ENCODE assay signal across 11 cellular contexts in the genomic region with DNA sequence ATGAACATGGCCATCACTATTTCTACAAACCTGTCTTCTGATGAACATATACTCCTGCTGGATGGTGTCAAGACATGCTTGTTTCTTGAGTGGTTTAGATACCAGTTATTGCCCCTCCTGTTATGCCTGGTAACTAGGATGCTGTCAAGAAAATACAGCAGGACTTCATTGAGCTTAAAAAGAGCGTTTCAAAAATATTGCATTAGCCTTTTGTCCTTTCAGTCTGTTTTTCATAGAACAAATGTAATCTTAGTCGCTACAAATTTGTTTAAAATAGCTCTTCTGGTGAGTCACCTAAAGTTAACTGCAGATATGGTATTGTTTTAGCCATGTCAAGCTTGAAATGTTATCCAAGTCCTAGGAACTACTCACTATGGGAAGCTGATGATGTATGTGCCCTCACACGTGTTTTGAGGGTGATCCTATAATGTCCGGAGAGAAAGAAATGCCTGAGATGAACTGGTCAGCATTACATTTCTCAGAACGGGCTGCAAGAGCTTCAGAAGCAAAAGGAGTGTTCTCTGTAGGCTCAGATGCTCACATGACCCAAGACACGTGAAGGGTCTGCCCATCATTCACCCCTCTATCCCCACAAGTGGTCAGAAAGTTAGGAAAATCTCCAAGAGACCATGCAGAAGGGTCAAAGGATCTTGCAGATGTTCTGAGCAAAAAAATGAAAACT. TPM values are rescaled to one million over a fixed set of nuclear protein-coding genes. Genes with fewer than 3 reads are reported as not detected.
DNase-seq lines count a peak whose midpoint lies in the region; ATAC-seq and TF ChIP-seq lines count a peak whose summit lies in the region.
"Had no signal": no experiment of that assay in that cellular context is flagged by ENCODE, and none has a peak within 500 bp of the region (broad histone marks: within the 10 kb centered on the region; RNA-seq: fewer than 3 reads in every experiment).

No MANE protein-coding gene starts in this region.

- TF ChIP-seq CTCF in fibroblast of villous mesenchyme (IDR thresholded peaks at IDR 0.05; ENCODE audit: insufficient read depth, low read depth, low read length), result no peak

- H3K4me3 ChIP-seq in fibroblast of villous mesenchyme (ENCODE audit: low read depth, low read length) (no peak overlapping the region), skeletal muscle cell (ENCODE audit: low read depth, low read length) (no peak overlapping the region)

- H3K36me3 Mint-ChIP-seq in activated T-helper 17 cell treated with anti-CD3 and anti-CD28 coated beads, Interleukin-2, amount 50 U/mL, for 72 hours (ENCODE audit: low read depth), result no peaks in the 10 kb centered on the region
- H3K36me3 Mint-ChIP-seq in activated T-cell treated with anti-CD3 and anti-CD28 coated beads, Interleukin-2, amount 50 U/mL, for 4 hours (ENCODE audit: insufficient read depth), result no peaks in the 10 kb centered on the region
- H3K36me3 Mint-ChIP-seq: CD4-positive, CD25-positive, alpha-beta regulatory T cell had no signal

- H3K9me3 Mint-ChIP-seq in activated T-helper 17 cell treated with anti-CD3 and anti-CD28 coated beads, Interleukin-2, amount 50 U/mL, for 72 hours, result no peaks in the 10 kb centered on the region
- no peaks in the 10 kb centered on the region for H3K9me3 Mint-ChIP-seq in activated T-cell treated with anti-CD3 and anti-CD28 coated beads, Interleukin-2, amount 50 U/mL, for 4 hours
- H3K9me3 Mint-ChIP-seq: CD4-positive, CD25-positive, alpha-beta regulatory T cell; dendritic cell treated with granulocyte-macrophage colony-stimulating factor and Interleukin-4, amounts not matched to agents 40 ng/mL and 50 ng/mL, for 4 days had no signal

- ATAC-seq in activated T-helper 17 cell treated with anti-CD3 and anti-CD28 coated beads, Interleukin-2, amount 50 U/mL, for 72 hours (replicated peaks), result no peak
- ATAC-seq in GM21423 (IDR thresholded peaks at IDR 0.05; ENCODE audit: unreplicated experiment), result no peak
- ATAC-seq in HG02938 (IDR thresholded peaks at IDR 0.05; ENCODE audit: unreplicated experiment), result no peak
- ATAC-seq in activated T-cell treated with anti-CD3 and anti-CD28 coated beads, Interleukin-2, amount 50 U/mL, for 4 hours, result no peak

- H3K4me1 Mint-ChIP-seq in activated T-helper 17 cell treated with anti-CD3 and anti-CD28 coated beads, Interleukin-2, amount 50 U/mL, for 72 hours, result peaks cover 19% of the 10 kb centered on the region
- peaks cover 9% of the 10 kb centered on the region for H3K4me1 Mint-ChIP-seq in activated T-cell treated with anti-CD3 and anti-CD28 coated beads, Interleukin-2, amount 50 U/mL, for 4 hours (ENCODE audit: low read depth)

- DNase-seq in EL (peak; percentile 85), fibroblast of villous mesenchyme (ENCODE audit: low read depth) (peak; percentile 96), skeletal muscle cell (ENCODE audit: low read depth) (peak; percentile 91), occipital lobe (lab: John Stamatoyannopoulos, UW) (no peak)
- no peak for DNase-seq in activated T-cell treated with anti-CD3 and anti-CD28 coated beads, Interleukin-2, amount 50 U/mL, for 4 hours
- DNase-seq: CD4-positive, CD25-positive, alpha-beta regulatory T cell; WERI-Rb-1 had no signal

- H3K27ac Mint-ChIP-seq in activated T-helper 17 cell treated with anti-CD3 and anti-CD28 coated beads, Interleukin-2, amount 50 U/mL, for 72 hours, result peak overlapping the region; percentile 54
- H3K27ac Mint-ChIP-seq: CD4-positive, CD25-positive, alpha-beta regulatory T cell had no signal

- H3K4me3 Mint-ChIP-seq in activated T-helper 17 cell treated with anti-CD3 and anti-CD28 coated beads, Interleukin-2, amount 50 U/mL, for 72 hours, result no peak overlapping the region
- no peak overlapping the region for H3K4me3 Mint-ChIP-seq in activated T-cell treated with anti-CD3 and anti-CD28 coated beads, Interleukin-2, amount 50 U/mL, for 4 hours
- H3K4me3 Mint-ChIP-seq: CD4-positive, CD25-positive, alpha-beta regulatory T cell; dendritic cell treated with granulocyte-macrophage colony-stimulating factor and Interleukin-4, amounts not matched to agents 40 ng/mL and 50 ng/mL, for 4 days had no signal

- peaks cover 13% of the 10 kb centered on the region for H3K27me3 Mint-ChIP-seq in activated T-helper 17 cell treated with anti-CD3 and anti-CD28 coated beads, Interleukin-2, amount 50 U/mL, for 72 hours
- H3K27me3 Mint-ChIP-seq in activated T-cell treated with anti-CD3 and anti-CD28 coated beads, Interleukin-2, amount 50 U/mL, for 4 hours (ENCODE audit: low read depth), result peaks cover 7% of the 10 kb centered on the region

RNA-seq across cellular contexts. Expression of a gene that starts 20.7 kb away (rescaled TPM):
- total RNA-seq in activated T-helper 17 cell treated with anti-CD3 and anti-CD28 coated beads, Interleukin-2, amount 50 U/mL, for 72 hours, result 100 to 1,000 TPM in 1 of 2 donors, 10 to 100 TPM in 1; 11.7 to 100 TPM
- 536 and 925 TPM in 2 replicates for total RNA-seq in fibroblast of villous mesenchyme
- total RNA-seq in activated T-cell treated with anti-CD3 and anti-CD28 coated beads, Interleukin-2, amount 50 U/mL, for 4 hours, result under 1 TPM in 2 of 3 donors, not detected in 1; 0.43 TPM
- total RNA-seq in occipital lobe, result 14.7 TPM

RNA-seq across cellular contexts. Expression of a gene that starts 31.5 kb away (rescaled TPM):
- 10 to 100 TPM; 33.3 to 42.5 TPM for total RNA-seq in activated T-helper 17 cell treated with anti-CD3 and anti-CD28 coated beads, Interleukin-2, amount 50 U/mL, for 72 hours
- 35.0 and 41.6 TPM in 2 replicates for total RNA-seq in fibroblast of villous mesenchyme
- total RNA-seq in activated T-cell treated with anti-CD3 and anti-CD28 coated beads, Interleukin-2, amount 50 U/mL, for 4 hours, result 1 to 10 TPM; 3.0 to 6.9 (median 3.5) TPM
- total RNA-seq in occipital lobe, result 132 TPM

Comparison
In these comparisons a context has a peak if more than half of its experiments do, and no peak if none do; other contexts are left out.
1. DNase-seq: peak in EL (single experiment), fibroblast of villous mesenchyme (single experiment) and skeletal muscle cell (single experiment); none in activated T-cell treated with anti-CD3 and anti-CD28 coated beads, Interleukin-2, amount 50 U/mL, for 4 hours (single experiment) and occipital lobe (single experiment).